Comparison of ENCODE assay signal across 1 cellular context in the genomic region with DNA sequence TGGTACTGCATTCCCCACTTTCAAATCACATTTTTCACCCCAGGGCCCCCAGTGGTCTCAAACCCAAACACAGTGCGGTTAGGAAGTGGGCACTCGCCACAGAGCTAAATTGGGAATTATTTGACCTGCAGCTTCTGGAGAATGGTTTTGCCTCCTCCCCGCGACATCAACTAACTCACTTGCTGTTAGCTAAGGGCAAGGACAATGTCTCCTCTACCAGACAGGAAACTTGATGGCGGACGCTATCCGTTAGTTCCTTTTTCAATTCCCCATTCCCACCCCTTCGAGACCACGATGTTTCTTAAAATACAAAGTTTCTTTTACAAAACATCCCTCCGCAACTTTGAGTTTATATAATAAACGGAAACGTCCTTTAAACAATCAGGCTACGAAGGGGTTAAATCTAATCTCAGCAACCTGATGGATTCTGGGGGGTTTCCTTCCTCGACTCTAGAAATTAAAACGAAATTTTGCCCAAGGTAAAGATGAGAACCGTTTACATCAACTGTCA.
TF ChIP-seq lines count a peak whose summit lies in the region.

No MANE protein-coding gene starts in this region.

TF ChIP-seq in neural cell, 6 proteins besides CTCF, POLR2A, EP300 and RAD21 (continued from another document):
- TF ChIP-seq, protein P1, sequence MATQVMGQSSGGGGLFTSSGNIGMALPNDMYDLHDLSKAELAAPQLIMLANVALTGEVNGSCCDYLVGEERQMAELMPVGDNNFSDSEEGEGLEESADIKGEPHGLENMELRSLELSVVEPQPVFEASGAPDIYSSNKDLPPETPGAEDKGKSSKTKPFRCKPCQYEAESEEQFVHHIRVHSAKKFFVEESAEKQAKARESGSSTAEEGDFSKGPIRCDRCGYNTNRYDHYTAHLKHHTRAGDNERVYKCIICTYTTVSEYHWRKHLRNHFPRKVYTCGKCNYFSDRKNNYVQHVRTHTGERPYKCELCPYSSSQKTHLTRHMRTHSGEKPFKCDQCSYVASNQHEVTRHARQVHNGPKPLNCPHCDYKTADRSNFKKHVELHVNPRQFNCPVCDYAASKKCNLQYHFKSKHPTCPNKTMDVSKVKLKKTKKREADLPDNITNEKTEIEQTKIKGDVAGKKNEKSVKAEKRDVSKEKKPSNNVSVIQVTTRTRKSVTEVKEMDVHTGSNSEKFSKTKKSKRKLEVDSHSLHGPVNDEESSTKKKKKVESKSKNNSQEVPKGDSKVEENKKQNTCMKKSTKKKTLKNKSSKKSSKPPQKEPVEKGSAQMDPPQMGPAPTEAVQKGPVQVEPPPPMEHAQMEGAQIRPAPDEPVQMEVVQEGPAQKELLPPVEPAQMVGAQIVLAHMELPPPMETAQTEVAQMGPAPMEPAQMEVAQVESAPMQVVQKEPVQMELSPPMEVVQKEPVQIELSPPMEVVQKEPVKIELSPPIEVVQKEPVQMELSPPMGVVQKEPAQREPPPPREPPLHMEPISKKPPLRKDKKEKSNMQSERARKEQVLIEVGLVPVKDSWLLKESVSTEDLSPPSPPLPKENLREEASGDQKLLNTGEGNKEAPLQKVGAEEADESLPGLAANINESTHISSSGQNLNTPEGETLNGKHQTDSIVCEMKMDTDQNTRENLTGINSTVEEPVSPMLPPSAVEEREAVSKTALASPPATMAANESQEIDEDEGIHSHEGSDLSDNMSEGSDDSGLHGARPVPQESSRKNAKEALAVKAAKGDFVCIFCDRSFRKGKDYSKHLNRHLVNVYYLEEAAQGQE (IDR thresholded peaks at IDR 0.05; ENCODE audit: borderline replicate concordance): no peak
TF ChIP-seq in neural cell: peak in this region for 0.
